In genomic region chr10:80253266-80253962, GRCh38 we compare ENCODE assay signal across 1 cellular context.
TF ChIP-seq lines count a peak whose summit lies in the region.

No MANE protein-coding gene starts in this region.

TF ChIP-seq in HepG2, 621 proteins besides CTCF, POLR2A, EP300 and RAD21:
- TF ChIP-seq CHD2 (IDR thresholded peaks at IDR 0.05; ENCODE audit: low read depth, low read length) (no peak), RORA (CRISPR knock-in tag; IDR thresholded peaks at IDR 0.05) (no peak), ZFX (CRISPR knock-in tag; IDR thresholded peaks at IDR 0.05; ENCODE audit: low read depth) (no peak), JUN (CRISPR knock-in tag; IDR thresholded peaks at IDR 0.05) (no peak), ATF4 (CRISPR knock-in tag; IDR thresholded peaks at IDR 0.05) (no peak), ZBTB26 (CRISPR knock-in tag; IDR thresholded peaks at IDR 0.05; ENCODE audit: borderline replicate concordance) (no peak), PHF21A (CRISPR knock-in tag; IDR thresholded peaks at IDR 0.05) (no peak), HNRNPUL1 (IDR thresholded peaks at IDR 0.05; ENCODE audit: low read depth, low read length) (no peak), GTF3A (CRISPR knock-in tag; conservative IDR thresholded peaks at IDR 0.05) (no peak), FUBP1 (CRISPR knock-in tag; IDR thresholded peaks at IDR 0.05; ENCODE audit: borderline replicate concordance) (no peak), SKI (IDR thresholded peaks at IDR 0.05; ENCODE audit: partially characterized antibody) (no peak), SETDB1 (CRISPR knock-in tag; IDR thresholded peaks at IDR 0.05; ENCODE audit: borderline replicate concordance) (no peak), PRDM4 (CRISPR knock-in tag; IDR thresholded peaks at IDR 0.05; ENCODE audit: borderline replicate concordance) (no peak), PRMT3 (CRISPR knock-in tag; IDR thresholded peaks at IDR 0.05; ENCODE audit: borderline replicate concordance, low read depth) (no peak)
TF ChIP-seq in HepG2: peak in this region for 0.
